Comparison of ENCODE assay signal across 1 cellular context in the genomic region with DNA sequence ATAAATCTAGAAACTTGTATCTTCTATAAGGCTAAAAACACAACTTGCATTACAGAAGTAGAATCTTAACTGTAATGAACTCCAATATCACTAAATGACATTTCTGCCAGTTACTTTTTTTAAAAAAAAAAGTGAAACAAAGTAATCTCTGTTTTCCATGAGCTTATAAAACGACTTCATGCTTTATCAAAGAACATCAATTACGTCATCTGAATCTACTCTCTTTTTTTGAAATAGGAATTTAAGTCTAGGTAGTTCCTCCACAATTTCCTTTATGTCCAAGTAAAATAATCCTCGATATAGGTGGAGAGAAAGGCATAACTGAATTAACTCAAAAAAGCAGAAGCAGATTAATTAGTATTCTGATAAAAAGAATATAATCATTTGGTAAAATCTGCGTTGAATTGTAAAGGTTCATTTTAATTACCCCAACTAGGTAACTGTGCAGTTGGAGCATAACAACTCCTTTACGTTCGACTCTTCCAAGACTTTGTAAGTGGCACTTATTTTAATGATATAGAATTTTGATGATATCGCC.
TF ChIP-seq lines count a peak whose summit lies in the region.

No MANE protein-coding gene starts in this region.

TF ChIP-seq in GM23338, 12 proteins besides CTCF, POLR2A, EP300 and RAD21 (continued from another document):
- TF ChIP-seq REST (IDR thresholded peaks at IDR 0.05; ENCODE audit: unreplicated experiment) (no peak), STAT1 (IDR thresholded peaks at IDR 0.05; ENCODE audit: unreplicated experiment) (no peak)
